16 cellular contexts compared by ENCODE assay signal in the genomic region with DNA sequence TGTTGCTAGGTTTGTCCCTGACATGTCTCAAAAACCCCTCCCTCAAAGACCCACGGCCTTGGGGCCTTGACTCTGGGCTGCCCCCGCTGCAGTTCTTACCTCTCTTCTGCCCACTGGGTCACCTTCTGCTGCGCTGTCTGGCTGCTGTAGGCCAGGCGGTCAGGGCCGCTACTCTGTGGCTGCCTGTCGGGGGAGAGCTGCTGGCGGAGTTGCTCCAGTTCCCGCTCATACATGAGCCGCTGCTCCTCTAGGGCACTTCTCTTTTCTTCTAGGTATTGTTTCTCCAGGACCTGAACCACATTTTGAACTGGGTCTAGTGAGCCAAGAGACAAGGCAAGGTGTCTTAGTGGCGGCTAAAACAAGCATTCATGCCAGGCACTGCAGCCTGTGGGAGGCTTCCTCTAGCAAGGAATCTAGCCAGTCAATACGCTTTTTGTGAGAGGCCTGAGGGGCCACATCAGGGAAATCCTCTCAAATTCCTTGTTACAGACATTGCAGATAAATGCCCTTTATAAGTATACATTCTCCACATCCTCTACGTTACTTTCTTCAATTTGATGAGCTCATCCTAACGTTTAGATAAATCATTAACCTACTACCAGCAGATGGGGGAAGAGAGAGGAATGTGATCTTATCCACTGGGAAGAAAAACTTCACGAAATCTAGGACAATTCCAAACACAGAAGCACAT.
A peak's percentile ranks its signal among the peaks of the same experiment; 100 is the strongest.
DNase-seq lines count a peak whose midpoint lies in the region; ATAC-seq and TF ChIP-seq lines count a peak whose summit lies in the region.
"Had no signal": no experiment of that assay in that cellular context is flagged by ENCODE, and none has a peak within 500 bp of the region (broad histone marks: within the 10 kb centered on the region; RNA-seq: fewer than 3 reads in every experiment).

No MANE protein-coding gene starts in this region.

- H3K79me1 ChIP-seq in trophoblast cell (ENCODE audit: low read length) = no peaks in the 10 kb centered on the region

- H3K9me2 ChIP-seq in GM23338 (ENCODE audit: insufficient read depth) = no peaks in the 10 kb centered on the region

- no peak overlapping the region for H2BK120ac ChIP-seq in trophoblast cell (ENCODE audit: insufficient read depth, low read length, poor library complexity)

- no peak overlapping the region for H3K4me3 ChIP-seq in GM23338
- no peak overlapping the region for H3K4me3 ChIP-seq in fibroblast of villous mesenchyme (ENCODE audit: low read depth, low read length)
- no peak overlapping the region for H3K4me3 ChIP-seq in trophoblast cell (ENCODE audit: low read depth, low read length)
- H3K4me3 ChIP-seq in naive thymus-derived CD4-positive, alpha-beta T cell (ENCODE audit: low read length) = no peak overlapping the region
- H3K4me3 ChIP-seq: gastrocnemius medialis, psoas muscle had no signal

- peaks cover 6% of the 10 kb centered on the region for H3K27me3 Mint-ChIP-seq in GM23338 (ENCODE audit: insufficient read depth, low read depth, poor library complexity)
- peaks cover 0 to 15% (median 3%) of the 10 kb centered on the region in 5 donors for H3K27me3 Mint-ChIP-seq in naive thymus-derived CD4-positive, alpha-beta T cell
- H3K27me3 Mint-ChIP-seq: memory B cell had no signal

- H3F3A ChIP-seq in GM23338 (replicated peaks; ENCODE audit: low read depth) = no peaks in the 10 kb centered on the region

- H3K4me2 ChIP-seq in GM23338 (no peak overlapping the region), trophoblast cell (ENCODE audit: low read length) (no peak overlapping the region)

- intact Hi-C loops in naive thymus-derived CD4-positive, alpha-beta T cell (cut with micrococcal nuclease) = loop anchor here in 1 of 2 donors (5.0 kb wide), 2 partner anchors 115 to 685 kb away; no protein-coding TSS in a partner anchor

- no peak overlapping the region for H4K8ac ChIP-seq in trophoblast cell (ENCODE audit: low read depth, low read length)

- H4K91ac ChIP-seq in trophoblast cell (ENCODE audit: low read depth, low read length) = peak overlapping the region; percentile 34

- H2AFZ ChIP-seq in GM23338 = no peak overlapping the region
- H2AFZ ChIP-seq in trophoblast cell (ENCODE audit: insufficient read depth, low read length, poor library complexity) = no peak overlapping the region

- no peaks in the 10 kb centered on the region for H3K9me3 ChIP-seq in trophoblast cell (ENCODE audit: insufficient read depth, low read depth, low read length)
- H3K9me3 ChIP-seq in naive thymus-derived CD4-positive, alpha-beta T cell (ENCODE audit: control insufficient read depth in 2 of 3, low read length in 3 of 3) = no peaks in the 10 kb centered on the region
- H3K9me3 ChIP-seq: gastrocnemius medialis, psoas muscle had no signal

- DNase-seq in GM23338 (ENCODE audit: low spot score) (no peak), RPMI7951 (ENCODE audit: low read depth) (peak; percentile 8), fibroblast of villous mesenchyme (ENCODE audit: low read depth) (peak; percentile 36), trophoblast cell (peak; percentile 90 to 96), inferior parietal cortex (ENCODE audit: extremely low spot score) (no peak)
- no peak for DNase-seq in activated CD4-positive, CD25-positive, alpha-beta regulatory T cell (lab: John Stamatoyannopoulos, UW)
- no peak for DNase-seq in naive thymus-derived CD4-positive, alpha-beta T cell
- DNase-seq in activated CD4-positive, alpha-beta T cell treated with anti-CD3 and anti-CD28 coated beads, Interleukin-2, amount 50 U/mL, for 4 hours = no peak
- DNase-seq: activated CD4-positive, alpha-beta memory T cell treated with anti-CD3 and anti-CD28 coated beads for 36 hours; activated naive CD4-positive, alpha-beta T cell treated with anti-CD3 and anti-CD28 coated beads for 36 hours; DND-41; gastrocnemius medialis; NCI-H1436; psoas muscle had no signal

- TF ChIP-seq CTCF in GM23338 (conservative IDR thresholded peaks at IDR 0.05; ENCODE audit: low read depth in 2 of 2) (no peak), fibroblast of villous mesenchyme (IDR thresholded peaks at IDR 0.05; ENCODE audit: insufficient read depth, low read depth, low read length) (peak; percentile 32)

- 0 out of 2 replicates have a peak overlapping the region, but pooled peaks have one; percentile 59 for H3K27ac ChIP-seq in GM23338 (ENCODE audit: low read depth)
- no peak overlapping the region for H3K27ac ChIP-seq in trophoblast cell (ENCODE audit: low read depth, low read length)
- H3K27ac ChIP-seq in naive thymus-derived CD4-positive, alpha-beta T cell (ENCODE audit: low read depth, low read length) = no peak overlapping the region
- H3K27ac ChIP-seq: gastrocnemius medialis, HL-60, psoas muscle had no signal

- H3K4ac ChIP-seq in trophoblast cell (ENCODE audit: low read depth, low read length) = no peak overlapping the region

- no CpG with 5 or more reads among the region's 14 CpGs for WGBS in trophoblast cell (ENCODE audit: extremely low coverage, insufficient coverage, insufficient read length)

- H3K27ac Mint-ChIP-seq in GM23338 = no peak overlapping the region
- no peak overlapping the region for H3K27ac Mint-ChIP-seq in naive thymus-derived CD4-positive, alpha-beta T cell
- H3K27ac Mint-ChIP-seq: activated CD4-positive, alpha-beta memory T cell treated with anti-CD3 and anti-CD28 coated beads for 36 hours; activated naive CD4-positive, alpha-beta T cell treated with anti-CD3 and anti-CD28 coated beads for 36 hours; memory B cell had no signal

- no peak overlapping the region for H2BK5ac ChIP-seq in trophoblast cell (ENCODE audit: low read depth, low read length, poor library complexity)

- H3K27me3 ChIP-seq in GM23338 (ENCODE audit: insufficient read depth) (no peaks in the 10 kb centered on the region), trophoblast cell (ENCODE audit: insufficient read depth, low read length) (no peaks in the 10 kb centered on the region)
- no peaks in the 10 kb centered on the region for H3K27me3 ChIP-seq in naive thymus-derived CD4-positive, alpha-beta T cell (ENCODE audit: control insufficient read depth in 2 of 2, insufficient read depth in 2 of 2, low read length in 2 of 2)
- H3K27me3 ChIP-seq: gastrocnemius medialis had no signal

- peaks cover 6% of the 10 kb centered on the region; the same call in 2 of the 3 replicates for H3K4me1 Mint-ChIP-seq in GM23338
- no peaks in the 10 kb centered on the region for H3K4me1 Mint-ChIP-seq in naive thymus-derived CD4-positive, alpha-beta T cell
- H3K4me1 Mint-ChIP-seq: memory B cell had no signal

- CTCF ChIA-PET in naive thymus-derived CD4-positive, alpha-beta T cell (lab: Charles Lee) = no interaction called here

- H4K12ac ChIP-seq in trophoblast cell (ENCODE audit: low read depth, low read length) = no peak overlapping the region

- POLR2A ChIA-PET in naive thymus-derived CD4-positive, alpha-beta T cell (lab: Charles Lee) = no interaction called here

- no peak overlapping the region for H3K14ac ChIP-seq in trophoblast cell (ENCODE audit: low read length)

- no peak for ATAC-seq in GM23338
- ATAC-seq in naive thymus-derived CD4-positive, alpha-beta T cell = no peak
- ATAC-seq: gastrocnemius medialis, psoas muscle had no signal

- no peak overlapping the region for H3K18ac ChIP-seq in trophoblast cell (ENCODE audit: low read length)

- H3K36me3 ChIP-seq in GM23338 (ENCODE audit: insufficient read depth) (peaks cover 5% of the 10 kb centered on the region; the same call in 1 of the 2 replicates), trophoblast cell (ENCODE audit: control insufficient read depth in 1 of 2, insufficient read depth in 2 of 2, low read length in 2 of 2) (peaks cover 18 to 19% of the 10 kb centered on the region in 2 experiments)
- no peaks in the 10 kb centered on the region for H3K36me3 ChIP-seq in naive thymus-derived CD4-positive, alpha-beta T cell (ENCODE audit: control insufficient read depth in 2 of 3, insufficient read depth in 3 of 3, low read length in 3 of 3)

- no peak overlapping the region for H3K23ac ChIP-seq in trophoblast cell (ENCODE audit: low read length)

- no peak overlapping the region for H2AK5ac ChIP-seq in trophoblast cell (ENCODE audit: low read length)

- no peak overlapping the region for H2BK12ac ChIP-seq in trophoblast cell (ENCODE audit: low read length)

- no peak overlapping the region for H3K9ac ChIP-seq in trophoblast cell (ENCODE audit: low read length)

- H3K4me1 ChIP-seq in GM23338 (ENCODE audit: insufficient read depth) (peaks cover 6% of the 10 kb centered on the region; the same call in 1 of the 2 replicates), trophoblast cell (ENCODE audit: control insufficient read depth in 1 of 2, insufficient read depth in 2 of 2, low read length in 2 of 2) (no peaks in the 10 kb centered on the region)
- H3K4me1 ChIP-seq in naive thymus-derived CD4-positive, alpha-beta T cell (ENCODE audit: control insufficient read depth in 2 of 2, insufficient read depth in 2 of 2, low read length in 2 of 2) = no peaks in the 10 kb centered on the region

- H4K20me1 ChIP-seq in GM23338 (replicated peaks; ENCODE audit: insufficient read depth) = no peaks in the 10 kb centered on the region

- peaks cover 36% of the 10 kb centered on the region for H3K36me3 Mint-ChIP-seq in GM23338 (ENCODE audit: low read depth)
- no peaks in the 10 kb centered on the region for H3K36me3 Mint-ChIP-seq in naive thymus-derived CD4-positive, alpha-beta T cell
- H3K36me3 Mint-ChIP-seq: activated CD4-positive, alpha-beta memory T cell treated with anti-CD3 and anti-CD28 coated beads for 36 hours had no signal

- H3K79me2 ChIP-seq in GM23338 (replicated peaks; ENCODE audit: insufficient read depth) (no peaks in the 10 kb centered on the region), trophoblast cell (ENCODE audit: control insufficient read depth, insufficient read depth, low read length, poor library complexity) (no peaks in the 10 kb centered on the region)

- no peak overlapping the region for H3K4me3 Mint-ChIP-seq in GM23338
- H3K4me3 Mint-ChIP-seq in naive thymus-derived CD4-positive, alpha-beta T cell = no peak overlapping the region
- H3K4me3 Mint-ChIP-seq: activated CD4-positive, alpha-beta memory T cell treated with anti-CD3 and anti-CD28 coated beads for 36 hours; activated naive CD4-positive, alpha-beta T cell treated with anti-CD3 and anti-CD28 coated beads for 36 hours; memory B cell had no signal

- H3K9me3 Mint-ChIP-seq in GM23338 = peaks cover 6% of the 10 kb centered on the region; the same call in 1 of the 3 replicates
- H3K9me3 Mint-ChIP-seq in naive thymus-derived CD4-positive, alpha-beta T cell = no peaks in the 10 kb centered on the region
- H3K9me3 Mint-ChIP-seq: activated naive CD4-positive, alpha-beta T cell treated with anti-CD3 and anti-CD28 coated beads for 36 hours; memory B cell had no signal

TF ChIP-seq in GM23338, 12 proteins besides CTCF, POLR2A, EP300 and RAD21 (continues in another document):
- no peak for TF ChIP-seq CREB1 (CRISPR knock-in tag; IDR thresholded peaks at IDR 0.05; ENCODE audit: low read depth)
- TF ChIP-seq STAT1 (IDR thresholded peaks at IDR 0.05; ENCODE audit: unreplicated experiment) = no peak
- TF ChIP-seq EZH2phosphoT487 (IDR thresholded peaks at IDR 0.05; ENCODE audit: unreplicated experiment) = no peak
- no peak for TF ChIP-seq POLR2AphosphoS5 (IDR thresholded peaks at IDR 0.05; ENCODE audit: low read depth)
- TF ChIP-seq ZNF114 (CRISPR knock-in tag; IDR thresholded peaks at IDR 0.05) = no peak

Comparison
In these comparisons a context has a peak if more than half of its experiments do, and no peak if none do; other contexts are left out.
1. DNase-seq: peak in RPMI7951 (single experiment), fibroblast of villous mesenchyme (single experiment) and trophoblast cell (2 of 2); none in GM23338 (single experiment), inferior parietal cortex (single experiment), activated CD4-positive, CD25-positive, alpha-beta regulatory T cell (0 of 4), naive thymus-derived CD4-positive, alpha-beta T cell (0 of 9) and activated CD4-positive, alpha-beta T cell treated with anti-CD3 and anti-CD28 coated beads, Interleukin-2, amount 50 U/mL, for 4 hours (0 of 2).